Comparison of ENCODE assay signal across 1 cellular context in genomic region chr11:47552581-47553416, GRCh38.
A peak's percentile ranks its signal among the peaks of the same experiment; 100 is the strongest.
TF ChIP-seq lines count a peak whose summit lies in the region.

Gene CELF1, minus strand, starts transcription at chr11:47553132. Its CDS starts 53,609 bp downstream, at chr11:47499523.

TF ChIP-seq in K562, 482 proteins besides CTCF, POLR2A, EP300 and RAD21 (continued from another document and continues in another):
- TF ChIP-seq MGA (IDR thresholded peaks at IDR 0.05) (peak; percentile 83), PHF8 (IDR thresholded peaks at IDR 0.05; ENCODE audit: borderline replicate concordance, low read length) (peak; percentile 70; the same call in 1 of the 2 replicates), SUPT5H (IDR thresholded peaks at IDR 0.05) (peak; percentile 82), ZNF511 (CRISPR knock-in tag; IDR thresholded peaks at IDR 0.05) (peak; percentile 65; the same call in 1 of the 2 replicates), ZBTB33 (CRISPR knock-in tag; IDR thresholded peaks at IDR 0.05) (no peak), POLR2B (IDR thresholded peaks at IDR 0.05; ENCODE audit: low read depth, partially characterized antibody) (no peak), ZZZ3 (IDR thresholded peaks at IDR 0.05) (no peak), E2F8 (IDR thresholded peaks at IDR 0.05; ENCODE audit: low read depth, partially characterized antibody) (no peak), CREM (IDR thresholded peaks at IDR 0.05; ENCODE audit: low read depth) (peak; percentile 90), VEZF1 (CRISPR knock-in tag; IDR thresholded peaks at IDR 0.05) (peak; percentile 100), NRF1 (conservative IDR thresholded peaks at IDR 0.05 in 1 of 2, IDR thresholded peaks at IDR 0.05 in 1 of 2) (peak; percentile 74 to 76; a peak in 3 of 4 replicates), MCM3 (IDR thresholded peaks at IDR 0.05) (no peak), ZBTB9 (CRISPR knock-in tag; IDR thresholded peaks at IDR 0.05) (peak; percentile 48; the same call in 1 of the 2 replicates), CHD4 (IDR thresholded peaks at IDR 0.05; ENCODE audit: insufficient read depth, insufficient replicate concordance, low read depth, low read length, poor library complexity, severe bottlenecking) (no peak), E2F6 (IDR thresholded peaks at IDR 0.05; ENCODE audit: borderline replicate concordance in 1 of 2, extremely low read depth in 1 of 2, insufficient read depth in 1 of 2, insufficient read length in 1 of 2, low read depth in 1 of 2, low read length in 1 of 2, poor library complexity in 1 of 2, severe bottlenecking in 1 of 2) (peak; percentile 45 to 51), YY1 (IDR thresholded peaks at IDR 0.05; ENCODE audit: borderline replicate concordance in 1 of 3, control insufficient read depth in 1 of 3, extremely low read depth in 1 of 3, insufficient read depth in 3 of 3, insufficient read length in 1 of 3, insufficient replicate concordance in 2 of 3, low read depth in 1 of 3, low read length in 2 of 3) (peak; percentile 81 to 98 (median 97)), BCL6 (CRISPR knock-in tag; IDR thresholded peaks at IDR 0.05) (no peak), ZBTB34 (CRISPR knock-in tag; IDR thresholded peaks at IDR 0.05) (no peak), FIP1L1 (IDR thresholded peaks at IDR 0.05; ENCODE audit: low read depth, low read length, poor library complexity, severe bottlenecking) (peak; percentile 85), ELF2 (CRISPR knock-in tag; IDR thresholded peaks at IDR 0.05) (no peak), E2F3 (CRISPR knock-in tag; IDR thresholded peaks at IDR 0.05) (0 out of 2 replicates have a peak, but pooled peaks have one; percentile 50), SAP30 (IDR thresholded peaks at IDR 0.05; ENCODE audit: borderline replicate concordance, insufficient read depth, low read depth, low read length, poor library complexity, severe bottlenecking) (peak; percentile 73), PYGO2 (tag; IDR thresholded peaks at IDR 0.05) (no peak), SLC30A9 (CRISPR knock-in tag; IDR thresholded peaks at IDR 0.05) (no peak), ZNF695 (CRISPR knock-in tag; IDR thresholded peaks at IDR 0.05) (no peak), ZNF766 (CRISPR knock-in tag; conservative IDR thresholded peaks at IDR 0.05) (no peak), XRCC4 (IDR thresholded peaks at IDR 0.05; ENCODE audit: extremely low read depth, insufficient read depth, insufficient read length) (no peak), POLR2AphosphoS2 (IDR thresholded peaks at IDR 0.05; ENCODE audit: low read length) (peak; percentile 90; the same call in 1 of the 2 replicates), PURB (CRISPR knock-in tag; IDR thresholded peaks at IDR 0.05; ENCODE audit: low read depth) (no peak)
